ENCODE assay signal across 8 cellular contexts in genomic region chr1:15323351-15323988, GRCh38.
DNase-seq lines count a peak whose midpoint lies in the region; ATAC-seq and TF ChIP-seq lines count a peak whose summit lies in the region.

No MANE protein-coding gene starts in this region.

- POLR2A ChIA-PET in AG04449 (lab: Yijun Ruan, JAX), result interaction anchor here (1.0 kb wide), 1 partner anchor 108 kb away, joined by 5 read pairs; no protein-coding TSS in a partner anchor

- no peaks in the 10 kb centered on the region for H3K27me3 ChIP-seq in kidney epithelial cell (ENCODE audit: control insufficient read depth, insufficient read depth, low read length)

- DNase-seq in AG04449 (ENCODE audit: low read depth, low spot score), result peak; percentile 46
- DNase-seq in GM20000 (ENCODE audit: low spot score), result peak; percentile 75
- peak; percentile 81 for DNase-seq in NCI-H2227 treated with DMSO at 0.1 percent for 48 hours (lab: John Stamatoyannopoulos, UW)
- DNase-seq in activated CD4-positive, CD25-positive, alpha-beta regulatory T cell treated with anti-CD3 and anti-CD28 coated beads, Interleukin-2, amount 50 U/mL, for 16 hours (ENCODE audit: low read depth, low spot score), result peak; percentile 57
- peak; percentile 63 for DNase-seq in central memory CD4-positive, alpha-beta T cell
- DNase-seq in kidney epithelial cell (ENCODE audit: low read depth), result no peak
- peak; percentile 44 to 53 (median 48) for DNase-seq in stimulated activated CD4-positive, alpha-beta T cell treated with anti-CD3 and anti-CD28 coated beads, Interleukin-1b, Interleukin-23, amount 100 ng/mL, for 24 hours (ENCODE audit: low read depth in 4 of 4, low spot score in 1 of 4)

- H3K36me3 ChIP-seq in kidney epithelial cell (ENCODE audit: control insufficient read depth, insufficient read depth, low read length), result no peaks in the 10 kb centered on the region

- TF ChIP-seq CTCF in AG04449 (IDR thresholded peaks at IDR 0.05; ENCODE audit: insufficient read depth, low read length, missing control alignments) (peak; percentile 97), GM20000 (IDR thresholded peaks at IDR 0.05; ENCODE audit: extremely low read depth, missing control alignments) (peak; percentile 97), kidney epithelial cell (IDR thresholded peaks at IDR 0.05; ENCODE audit: insufficient read depth, low read length, poor library complexity, severe bottlenecking) (peak; percentile 97)

- H3K4me3 ChIP-seq in AG04449 (ENCODE audit: low read depth, low read length) (no peak overlapping the region), kidney epithelial cell (ENCODE audit: low read depth, low read length) (no peak overlapping the region)

- CTCF ChIA-PET in AG04449 (lab: Yijun Ruan, JAX), result interaction anchor here (0.6 to 10.6 kb wide), 50 partner anchors 10 to 1550 kb away, joined by 3 to 439 read pairs (median 5); partner anchors contain the start of gene CTRC

- ATAC-seq in GM21390 (IDR thresholded peaks at IDR 0.05; ENCODE audit: unreplicated experiment), result no peak
